ENCODE assay signal across 18 cellular contexts in genomic region chr9:995776-996175, GRCh38. TPM values are rescaled to one million over a fixed set of nuclear protein-coding genes. Genes with fewer than 3 reads are reported as not detected.
DNase-seq lines count a peak whose midpoint lies in the region; ATAC-seq and TF ChIP-seq lines count a peak whose summit lies in the region.
"Had no signal": no experiment of that assay in that cellular context is flagged by ENCODE, and none has a peak within 500 bp of the region (broad histone marks: within the 10 kb centered on the region; RNA-seq: fewer than 3 reads in every experiment).

No MANE protein-coding gene starts in this region.

- H3K4me3 ChIP-seq in foreskin fibroblast (ENCODE audit: low read depth in 1 of 2, low read length in 2 of 2), result no peak overlapping the region
- H3K4me3 ChIP-seq: sigmoid colon, uterus had no signal

- TF ChIP-seq CTCF in foreskin fibroblast (IDR thresholded peaks at IDR 0.05; ENCODE audit: low read depth, low read length), result no peak

- DNase-seq in H4 (ENCODE audit: low spot score) (peak; percentile 88), RKO (ENCODE audit: low spot score) (peak; percentile 45), foreskin fibroblast (peak; percentile 43 to 62), stromal cell of bone marrow (ENCODE audit: low read depth) (peak; percentile 45), NAMALWA (ENCODE audit: low spot score) (no peak)
- DNase-seq in activated CD8-positive, alpha-beta memory T cell treated with anti-CD3 and anti-CD28 coated beads, Interleukin-2, amount 50 U/mL, for 48 hours, result no peak
- DNase-seq: activated CD4-positive, alpha-beta T cell treated with anti-CD3 and anti-CD28 coated beads for 1 hour; activated naive CD4-positive, alpha-beta T cell treated with anti-CD3 and anti-CD28 coated beads for 36 hours; DND-41; effector CD8-positive, alpha-beta T cell; mesendoderm; NCI-H510A; sigmoid colon; uterus had no signal

- no peak for ATAC-seq in HG02870 (IDR thresholded peaks at IDR 0.05; ENCODE audit: unreplicated experiment)
- ATAC-seq: stimulated activated memory B cell treated with anti-CD40 and anti-IgM and Interleukin-4, amounts not matched to agents 10 μg/mL and 1 μg/mL and 100 μg/mL, for 72 hours had no signal

RNA-seq across cellular contexts. Expression of gene DMRT3, which starts 19.3 kb away (rescaled TPM):
- total RNA-seq in H4 (2014; rRNA removed; shearing (Covaris generic)), result not detected in 2 replicates
- total RNA-seq: activated naive CD4-positive, alpha-beta T cell treated with anti-CD3 and anti-CD28 coated beads for 36 hours; frontal cortex; H1; sigmoid colon had no signal

RNA-seq across cellular contexts. Expression of gene DMRT2, which starts 54.4 kb away (rescaled TPM):
- 0.08 and 0.77 TPM in 2 replicates for total RNA-seq in H4 (2014; rRNA removed; shearing (Covaris generic))
- total RNA-seq: activated naive CD4-positive, alpha-beta T cell treated with anti-CD3 and anti-CD28 coated beads for 36 hours; frontal cortex had no signal

Comparison
In these comparisons a context has a peak if more than half of its experiments do, and no peak if none do; other contexts are left out.
1. DNase-seq: peak in H4 (single experiment), RKO (single experiment), foreskin fibroblast (2 of 2) and stromal cell of bone marrow (single experiment); none in activated CD8-positive, alpha-beta memory T cell treated with anti-CD3 and anti-CD28 coated beads, Interleukin-2, amount 50 U/mL, for 48 hours (single experiment) and NAMALWA (single experiment).